In genomic region chr2:109530712-109531111, GRCh38 we compare ENCODE assay signal across 12 cellular contexts.
"Had no signal": no experiment of that assay in that cellular context is flagged by ENCODE, and none has a peak within 500 bp of the region (broad histone marks: within the 10 kb centered on the region; RNA-seq: fewer than 3 reads in every experiment).

No MANE protein-coding gene starts in this region.

- H3K27me3 ChIP-seq: breast epithelium, testis, uterus had no signal

- H3K4me3 ChIP-seq: breast epithelium, esophagus muscularis mucosa, testis, uterus had no signal

- ATAC-seq: activated CD4-positive, CD25-positive, alpha-beta regulatory T cell treated with anti-CD3 and anti-CD28 coated beads, Interleukin-2, amount 50 U/mL, for 24 hours; activated T-cell treated with anti-CD3 and anti-CD28 coated beads, Interleukin-2, amount 50 U/mL, for 72 hours; natural killer cell treated with Interleukin-12 subunit alpha and Interleukin-12 subunit beta and Interleukin-15 and Interleukin-18, amount 100 ng/mL, for 72 hours; stimulated activated naive CD8-positive, alpha-beta T cell treated with anti-CD3 and anti-CD28 coated beads, Interleukin-15, amount 100 ng/mL, for 72 hours had no signal

- H3K36me3 Mint-ChIP-seq: natural killer cell treated with Interleukin-12 subunit alpha and Interleukin-12 subunit beta and Interleukin-15 and Interleukin-18, amount 100 ng/mL, for 72 hours had no signal

- H3K9me3 ChIP-seq: breast epithelium, esophagus muscularis mucosa, testis, uterus had no signal

- H3K9me3 Mint-ChIP-seq: activated T-cell treated with anti-CD3 and anti-CD28 coated beads, Interleukin-2, amount 50 U/mL, for 72 hours; natural killer cell treated with Interleukin-12 subunit alpha and Interleukin-12 subunit beta and Interleukin-15 and Interleukin-18, amount 100 ng/mL, for 72 hours; stimulated activated naive CD8-positive, alpha-beta T cell treated with anti-CD3 and anti-CD28 coated beads, Interleukin-15, amount 100 ng/mL, for 72 hours had no signal

- H3K36me3 ChIP-seq: breast epithelium, esophagus muscularis mucosa, uterus had no signal

- H3K4me1 ChIP-seq: breast epithelium, testis, uterus had no signal

- H3K27ac ChIP-seq: esophagus muscularis mucosa, testis had no signal

- H3K4me3 Mint-ChIP-seq: activated T-cell treated with anti-CD3 and anti-CD28 coated beads, Interleukin-2, amount 50 U/mL, for 72 hours; natural killer cell treated with Interleukin-12 subunit alpha and Interleukin-12 subunit beta and Interleukin-15 and Interleukin-18, amount 100 ng/mL, for 72 hours; stimulated activated naive CD8-positive, alpha-beta T cell treated with anti-CD3 and anti-CD28 coated beads, Interleukin-15, amount 100 ng/mL, for 72 hours had no signal

- H3K27ac Mint-ChIP-seq: activated T-cell treated with anti-CD3 and anti-CD28 coated beads, Interleukin-2, amount 50 U/mL, for 72 hours; natural killer cell treated with Interleukin-12 subunit alpha and Interleukin-12 subunit beta and Interleukin-15 and Interleukin-18, amount 100 ng/mL, for 72 hours; stimulated activated naive CD8-positive, alpha-beta T cell treated with anti-CD3 and anti-CD28 coated beads, Interleukin-15, amount 100 ng/mL, for 72 hours had no signal

- DNase-seq: activated T-cell treated with anti-CD3 and anti-CD28 coated beads, Interleukin-2, amount 50 U/mL, for 72 hours; aorta; foreskin fibroblast; stimulated activated CD4-positive, alpha-beta T cell treated with anti-CD3 and anti-CD28 coated beads, Interleukin-15, amount 100 ng/mL, for 24 hours; stimulated activated CD4-positive, alpha-beta T cell treated with anti-CD3 and anti-CD28 coated beads, Interleukin-4, amount 100 ng/mL, for 24 hours; stimulated activated naive CD8-positive, alpha-beta T cell treated with anti-CD3 and anti-CD28 coated beads, Interleukin-15, amount 100 ng/mL, for 72 hours had no signal

- H3K4me1 Mint-ChIP-seq: stimulated activated naive CD8-positive, alpha-beta T cell treated with anti-CD3 and anti-CD28 coated beads, Interleukin-15, amount 100 ng/mL, for 72 hours had no signal
